Comparison of ENCODE assay signal across 23 cellular contexts in genomic region chr1:117105003-117105402, GRCh38.
"Had no signal": no experiment of that assay in that cellular context is flagged by ENCODE, and none has a peak within 500 bp of the region (broad histone marks: within the 10 kb centered on the region; RNA-seq: fewer than 3 reads in every experiment).

No MANE protein-coding gene starts in this region.

- H3K27me3 ChIP-seq: gastroesophageal sphincter, neutrophil, right lobe of liver, testis had no signal

- ATAC-seq: activated CD4-positive, CD25-positive, alpha-beta regulatory T cell treated with anti-CD3 and anti-CD28 coated beads, Interleukin-2, amount 50 U/mL, for 24 hours; effector memory CD8-positive, alpha-beta T cell; gastroesophageal sphincter; left cardiac atrium; left ventricle myocardium superior; right lobe of liver; stimulated activated naive CD8-positive, alpha-beta T cell treated with anti-CD3 and anti-CD28 coated beads, Interleukin-15, Interleukin-2, amounts not matched to agents 100 U/mL and 50 U/mL, for 24 hours had no signal

- H3K4me1 ChIP-seq: gastroesophageal sphincter, right lobe of liver, testis had no signal

- H3K36me3 ChIP-seq: right lobe of liver had no signal

- DNase-seq: activated CD4-positive, alpha-beta T cell treated with anti-CD3 and anti-CD28 coated beads for 48 hours; activated CD4-positive, alpha-beta T cell treated with anti-CD3 and anti-CD28 coated beads, Interleukin-2, amount 50 U/mL, for 48 hours; activated CD8-positive, alpha-beta memory T cell treated with anti-CD3 and anti-CD28 coated beads for 24 hours; activated effector memory CD4-positive, alpha-beta T cell treated with Interleukin-2 at 50 U/mL for 16 hours; activated naive CD4-positive, alpha-beta T cell treated with Interleukin-2 at 50 U/mL for 16 hours; anterior cingulate cortex; effector memory CD8-positive, alpha-beta T cell; erythroblast; head of caudate nucleus; hippocampal formation; left cardiac atrium; left ventricle myocardium superior; right lobe of liver; stimulated activated CD4-positive, alpha-beta T cell treated with anti-CD3 and anti-CD28 coated beads, Interleukin-2, amount 100 ng/mL, for 48 hours; stimulated activated naive CD8-positive, alpha-beta T cell treated with anti-CD3 and anti-CD28 coated beads, Interleukin-15, Interleukin-2, amounts not matched to agents 100 U/mL and 50 U/mL, for 24 hours; T1000; testis; trophoblast cell; WERI-Rb-1 had no signal

- H3K4me3 ChIP-seq: coronary artery, gastroesophageal sphincter, right lobe of liver, testis had no signal

- H3K27ac ChIP-seq: coronary artery, gastroesophageal sphincter, neutrophil, right lobe of liver, testis, WERI-Rb-1 had no signal

- H3K9me3 ChIP-seq: gastroesophageal sphincter, neutrophil, right lobe of liver, testis had no signal
